ENCODE assay signal across 16 cellular contexts in the genomic region with DNA sequence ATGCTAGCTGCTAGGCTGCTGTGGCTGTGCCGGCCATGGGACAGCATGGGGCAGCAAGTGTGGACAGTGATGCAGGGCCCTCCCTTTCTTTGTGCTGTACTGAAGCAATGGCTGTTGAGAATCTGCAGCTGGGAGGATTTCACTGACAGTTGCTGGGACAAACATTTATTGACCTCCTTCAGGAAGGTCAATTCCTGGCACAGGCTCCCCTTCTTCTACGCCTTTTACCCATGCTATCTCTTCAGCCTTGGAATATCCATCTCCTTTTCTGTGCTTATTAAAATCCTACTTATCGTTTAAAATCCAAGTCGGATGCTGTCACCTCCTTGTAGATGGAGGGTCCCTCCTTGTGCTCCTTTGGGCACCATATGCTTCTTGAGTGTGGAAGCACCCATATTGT.
DNase-seq lines count a peak whose midpoint lies in the region; ATAC-seq and TF ChIP-seq lines count a peak whose summit lies in the region.
"Had no signal": no experiment of that assay in that cellular context is flagged by ENCODE, and none has a peak within 500 bp of the region (broad histone marks: within the 10 kb centered on the region; RNA-seq: fewer than 3 reads in every experiment).

No MANE protein-coding gene starts in this region.

- no peaks in the 10 kb centered on the region for H3K9me3 ChIP-seq in PC-3 (ENCODE audit: low read length)
- no peaks in the 10 kb centered on the region for H3K9me3 ChIP-seq in esophagus squamous epithelium
- H3K9me3 ChIP-seq in osteoblast (ENCODE audit: low read depth, low read length): no peaks in the 10 kb centered on the region

- WGBS in esophagus squamous epithelium, 2 donors: 59 to 86% methylated on average over 3 to 4 of the region's 4 CpGs

- H3K4me2 ChIP-seq in PC-3 (ENCODE audit: low read length) (peak overlapping the region; percentile 21; the same call in 1 of the 2 replicates), osteoblast (ENCODE audit: insufficient read depth, low read length) (no peak overlapping the region)

- no TSS peak for BruUV-seq in PC-3 (replicated peaks; lab: Mats Ljungman, UMichigan)

- no peak for TF ChIP-seq POLR2A in esophagus squamous epithelium (IDR thresholded peaks at IDR 0.05)

- POLR2A ChIA-PET in PC-3 (lab: Charles Lee; ENCODE audit: unreplicated experiment): interaction anchor here (0.5 kb wide), 1 partner anchor 1151 kb away, joined by 4 read pairs; a partner anchor contains a TSS

- H3K27ac ChIP-seq in 22Rv1: peak overlapping the region; percentile 27; the same call in 1 of the 2 replicates
- H3K27ac ChIP-seq in PC-3 (ENCODE audit: low read length): peak overlapping the region; percentile 99
- peak overlapping the region in 3 of 4 donors; percentile 42 to 75 (median 64) for H3K27ac ChIP-seq in esophagus squamous epithelium
- H3K27ac ChIP-seq in osteoblast (ENCODE audit: low read depth, low read length): peak overlapping the region; percentile 92

- CTCF ChIA-PET in PC-3 (lab: Charles Lee): interaction anchor here (1.1 kb wide), 1 partner anchor 49 kb away, joined by 3 read pairs; no protein-coding TSS in a partner anchor

- H2AFZ ChIP-seq in PC-3 (ENCODE audit: low read length) (no peak overlapping the region), osteoblast (ENCODE audit: low read length) (no peak overlapping the region)

- DNase-seq in PC-3: no peak
- DNase-seq in esophagus squamous epithelium (lab: John Stamatoyannopoulos, UW): no peak
- DNase-seq in osteoblast (ENCODE audit: insufficient read length, low spot score, missing footprints): no peak
- DNase-seq in activated CD4-positive, alpha-beta T cell treated with anti-CD3 and anti-CD28 coated beads, Interleukin-2, amount 50 U/mL, for 4 hours: no peak
- no peak for DNase-seq in activated CD4-positive, CD25-positive, alpha-beta regulatory T cell (lab: John Stamatoyannopoulos, UW)
- DNase-seq in NCI-H187 treated with DMSO at 0.1 percent for 48 hours (lab: John Stamatoyannopoulos, UW): no peak
- DNase-seq in H7: no peak
- DNase-seq: activated CD4-positive, alpha-beta T cell treated with anti-CD3 and anti-CD28 coated beads for 36 hours; activated naive CD4-positive, alpha-beta T cell; heart left ventricle; islet precursor cell; naive B cell; NCI-H1436; posterior cingulate gyrus; stimulated activated naive CD4-positive, alpha-beta T cell treated with Interleukin-2 at 50 U/mL for 16 hours had no signal

- H3K36me3 ChIP-seq in PC-3 (ENCODE audit: low read depth, low read length): no peaks in the 10 kb centered on the region
- no peaks in the 10 kb centered on the region for H3K36me3 ChIP-seq in esophagus squamous epithelium
- H3K36me3 ChIP-seq in osteoblast (ENCODE audit: insufficient read depth, low read length): no peaks in the 10 kb centered on the region
- H3K36me3 ChIP-seq in H7 (replicated peaks; ENCODE audit: control insufficient read depth, insufficient read depth, low read length): no peaks in the 10 kb centered on the region
- H3K36me3 ChIP-seq: heart left ventricle had no signal

- H4K20me1 ChIP-seq in PC-3 (ENCODE audit: low read length) (no peaks in the 10 kb centered on the region), osteoblast (ENCODE audit: insufficient read depth, low read length) (no peaks in the 10 kb centered on the region)

- H3K4me1 ChIP-seq in PC-3 (ENCODE audit: insufficient read depth, low read length): peaks cover 46% of the 10 kb centered on the region
- peaks cover 0 to 43% (median 28%) of the 10 kb centered on the region in 3 donors for H3K4me1 ChIP-seq in esophagus squamous epithelium
- H3K4me1 ChIP-seq in osteoblast (ENCODE audit: insufficient read depth, low read length): peaks cover 28% of the 10 kb centered on the region

- TF ChIP-seq CTCF in 22Rv1 (IDR thresholded peaks at IDR 0.05) (no peak), PC-3 (conservative IDR thresholded peaks at IDR 0.05; ENCODE audit: low read depth, low read length) (no peak), esophagus squamous epithelium (IDR thresholded peaks at IDR 0.05) (no peak), osteoblast (IDR thresholded peaks at IDR 0.05; ENCODE audit: extremely low read depth, low read depth, low read length) (no peak)

- H3F3A ChIP-seq in PC-3 (ENCODE audit: low read length, unreplicated experiment): peaks cover 6% of the 10 kb centered on the region

- no peak overlapping the region for H3K4me3 ChIP-seq in PC-3 (ENCODE audit: low read length)
- no peak overlapping the region for H3K4me3 ChIP-seq in esophagus squamous epithelium
- no peak overlapping the region for H3K4me3 ChIP-seq in osteoblast (ENCODE audit: insufficient read depth, low read length)
- no peak overlapping the region for H3K4me3 ChIP-seq in H7 (ENCODE audit: insufficient read depth, low read depth, low read length)
- H3K4me3 ChIP-seq: heart left ventricle had no signal

- H3K9ac ChIP-seq in PC-3 (ENCODE audit: low read length): peak overlapping the region; percentile 67

- H3K27me3 ChIP-seq in PC-3 (ENCODE audit: low read length) (no peaks in the 10 kb centered on the region), esophagus squamous epithelium (no peaks in the 10 kb centered on the region), osteoblast (ENCODE audit: insufficient read depth, low read length) (no peaks in the 10 kb centered on the region), H7 (ENCODE audit: control insufficient read depth, insufficient read depth, low read length) (no peaks in the 10 kb centered on the region)
- H3K27me3 ChIP-seq: heart left ventricle had no signal

- H3K79me2 ChIP-seq in PC-3 (ENCODE audit: low read length) (no peaks in the 10 kb centered on the region), osteoblast (ENCODE audit: insufficient read depth, low read length) (no peaks in the 10 kb centered on the region)

- intact Hi-C loops in PC-3 (cut with micrococcal nuclease) (loop anchor here (2.0 to 10.0 kb wide), 2 partner anchors 47 to 947 kb away; no protein-coding TSS in a partner anchor), esophagus squamous epithelium (cut with DNase I) (no loop called here)

- ATAC-seq in PC-3: no peak
- ATAC-seq: activated CD4-positive, alpha-beta T cell treated with anti-CD3 and anti-CD28 coated beads for 36 hours had no signal

- no peaks in the 10 kb centered on the region for H3K9me2 ChIP-seq in PC-3 (replicated peaks; ENCODE audit: low read length)

Comparison
In these comparisons a context has a peak if more than half of its experiments do, and no peak if none do; other contexts are left out.
1. H3K27ac ChIP-seq: peak in every context shown above with its lines; median percentile 99 in PC-3; 92 in osteoblast; 64 in esophagus squamous epithelium; 27 in 22Rv1.